ENCODE assay signal across 8 cellular contexts in genomic region chr7:106285051-106285800, GRCh38. TPM values are rescaled to one million over a fixed set of nuclear protein-coding genes. Genes with fewer than 3 reads are reported as not detected.
DNase-seq lines count a peak whose midpoint lies in the region; ATAC-seq and TF ChIP-seq lines count a peak whose summit lies in the region.

No MANE protein-coding gene starts in this region.

- WGBS in testis, 2 donors, result 0% methylated on average over 13 to 43 of the region's 68 CpGs

- peaks cover 16 to 29% of the 10 kb centered on the region in 2 donors for H3K36me3 Mint-ChIP-seq in activated naive CD4-positive, alpha-beta T cell treated with anti-CD3 and anti-CD28 coated beads, Interleukin-2, amount 50 U/mL, for 72 hours

- H3K9me3 ChIP-seq in SK-N-MC (ENCODE audit: low read depth, low read length) (no peaks in the 10 kb centered on the region), testis (no peaks in the 10 kb centered on the region)

- H3K27me3 ChIP-seq in testis, result no peaks in the 10 kb centered on the region

- intact Hi-C loops in testis (cut with DNase I; ENCODE audit: low total_unique reads), result no loop called here

- TF ChIP-seq POLR2A in testis (IDR thresholded peaks at IDR 0.05), result no peak

- peak overlapping the region; percentile 80 for H3K9ac ChIP-seq in SK-N-MC (ENCODE audit: insufficient read length)

- H3K27ac ChIP-seq in SK-N-MC (peak overlapping the region; percentile 40; the same call in 1 of the 2 replicates), testis (peak overlapping the region; percentile 98 to 99)

- peak overlapping the region; percentile 89 for H3K4me3 ChIP-seq in GM08714 (ENCODE audit: low read length)
- H3K4me3 ChIP-seq in SK-N-MC, result peak overlapping the region; percentile 81
- peak overlapping the region; percentile 82 to 90 for H3K4me3 ChIP-seq in testis

- no peaks in the 10 kb centered on the region for H3K9me3 Mint-ChIP-seq in activated naive CD4-positive, alpha-beta T cell treated with anti-CD3 and anti-CD28 coated beads, Interleukin-2, amount 50 U/mL, for 72 hours

- H3K4me1 ChIP-seq in testis, result peaks cover 3% of the 10 kb centered on the region

- H3K36me3 ChIP-seq in SK-N-MC (ENCODE audit: insufficient read depth, low read length) (no peaks in the 10 kb centered on the region), testis (ENCODE audit: low read depth, missing control alignments) (no peaks in the 10 kb centered on the region)

- H3K27ac Mint-ChIP-seq in activated naive CD4-positive, alpha-beta T cell treated with anti-CD3 and anti-CD28 coated beads, Interleukin-2, amount 50 U/mL, for 72 hours, result peak overlapping the region; percentile 94 to 99

- TF ChIP-seq CTCF in omental fat pad (IDR thresholded peaks at IDR 0.05) (no peak), testis (IDR thresholded peaks at IDR 0.05) (no peak)

- DNase-seq in NCI-H1048 (lab: John Stamatoyannopoulos, UW) (peak; percentile 83), SK-N-MC (ENCODE audit: low read depth, low spot score) (peak; percentile 50), glomerular visceral epithelial cell (ENCODE audit: extremely low spot score) (peak; percentile 99), omental fat pad (ENCODE audit: low spot score) (peak; percentile 97), testis (peak; percentile 98)
- peak; percentile 98 for DNase-seq in activated naive CD4-positive, alpha-beta T cell treated with anti-CD3 and anti-CD28 coated beads, Interleukin-2, amount 50 U/mL, for 72 hours (ENCODE audit: low spot score in 2 of 2)

- ATAC-seq in HG02588 (IDR thresholded peaks at IDR 0.05; ENCODE audit: unreplicated experiment) (peak; percentile 76), omental fat pad (ENCODE audit: low FRiP score) (peak; percentile 85)
- ATAC-seq in activated naive CD4-positive, alpha-beta T cell treated with anti-CD3 and anti-CD28 coated beads, Interleukin-2, amount 50 U/mL, for 72 hours, result peak; percentile 83 to 86

RNA-seq across cellular contexts. Expression of gene NAMPT, which starts 0.4 kb away (rescaled TPM):
- total RNA-seq in activated naive CD4-positive, alpha-beta T cell treated with anti-CD3 and anti-CD28 coated beads, Interleukin-2, amount 50 U/mL, for 72 hours, result 100 to 1,000 TPM; 334 to 524 TPM
- total RNA-seq in omental fat pad, result 1,000 to 10,000 TPM in 2 of 4 donors, 100 to 1,000 TPM in 2; 636 to 2,401 (median 1,222) TPM
- 10 to 100 TPM; 45.0 to 60.4 TPM for total RNA-seq in testis
- 28.6 TPM for polyA plus RNA-seq in testis (ENCODE audit: insufficient read depth, low read depth, low replicate concordance)

Comparison
In these comparisons a context has a peak if more than half of its experiments do, and no peak if none do; other contexts are left out.
1. Peak in every context shown above with its lines: DNase-seq, ATAC-seq, H3K4me3 ChIP-seq and H3K27ac ChIP-seq.
2. RNA of gene NAMPT, which starts 0.4 kb away (total RNA-seq): 636 to 2,401 TPM in omental fat pad and 334 to 524 TPM in activated naive CD4-positive, alpha-beta T cell treated with anti-CD3 and anti-CD28 coated beads, Interleukin-2, amount 50 U/mL, for 72 hours; 45.0 to 60.4 TPM in testis; every median in the first group is over 4 times any median in the second.